ENCODE assay signal across 1 cellular context in the genomic region with DNA sequence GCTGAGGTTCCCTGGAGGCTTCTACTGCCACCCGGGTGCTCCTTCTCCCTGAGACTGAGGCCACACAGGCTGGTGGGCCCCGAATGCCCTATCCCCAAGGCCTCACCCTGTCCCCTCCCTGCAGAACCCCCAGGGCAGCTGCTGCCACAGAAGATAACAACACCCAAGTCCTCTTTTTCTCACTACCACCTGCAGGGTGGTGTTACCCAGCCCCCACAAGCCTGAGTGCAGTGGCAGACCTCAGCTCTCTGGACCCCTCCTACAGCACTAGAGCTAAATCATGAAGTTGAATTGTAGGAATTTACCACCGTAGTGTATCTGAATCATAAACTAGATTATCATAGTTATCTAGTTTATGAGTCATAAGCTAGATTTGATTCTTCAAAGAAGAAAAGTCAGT.
A peak's percentile ranks its signal among the peaks of the same experiment; 100 is the strongest.
TF ChIP-seq lines count a peak whose summit lies in the region.

No MANE protein-coding gene starts in this region.

TF ChIP-seq in HepG2, 621 proteins besides CTCF, POLR2A, EP300 and RAD21:
- TF ChIP-seq NFKBIZ (CRISPR knock-in tag; IDR thresholded peaks at IDR 0.05) (no peak), AGO2 (optimal IDR thresholded peaks at IDR 0.05; ENCODE audit: low read depth, low read length) (peak; percentile 11), SALL2 (CRISPR knock-in tag; IDR thresholded peaks at IDR 0.05) (no peak), ZNF350 (CRISPR knock-in tag; IDR thresholded peaks at IDR 0.05; ENCODE audit: borderline replicate concordance, low read depth) (no peak), ZNF614 (CRISPR knock-in tag; IDR thresholded peaks at IDR 0.05; ENCODE audit: borderline replicate concordance) (no peak), KAT7 (CRISPR knock-in tag; IDR thresholded peaks at IDR 0.05; ENCODE audit: borderline replicate concordance) (no peak), ZNF749 (CRISPR knock-in tag; IDR thresholded peaks at IDR 0.05; ENCODE audit: borderline replicate concordance) (no peak)
- TF ChIP-seq, protein P1, sequence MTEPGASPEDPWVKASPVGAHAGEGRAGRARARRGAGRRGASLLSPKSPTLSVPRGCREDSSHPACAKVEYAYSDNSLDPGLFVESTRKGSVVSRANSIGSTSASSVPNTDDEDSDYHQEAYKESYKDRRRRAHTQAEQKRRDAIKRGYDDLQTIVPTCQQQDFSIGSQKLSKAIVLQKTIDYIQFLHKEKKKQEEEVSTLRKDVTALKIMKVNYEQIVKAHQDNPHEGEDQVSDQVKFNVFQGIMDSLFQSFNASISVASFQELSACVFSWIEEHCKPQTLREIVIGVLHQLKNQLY (CRISPR knock-in tag; IDR thresholded peaks at IDR 0.05): no peak
TF ChIP-seq in HepG2: peak in this region for 1.
